9 cellular contexts compared by ENCODE assay signal in genomic region chr2:151357359-151357758, GRCh38. TPM values are rescaled to one million over a fixed set of nuclear protein-coding genes. Genes with fewer than 3 reads are reported as not detected.
DNase-seq lines count a peak whose midpoint lies in the region; ATAC-seq and TF ChIP-seq lines count a peak whose summit lies in the region.
"Had no signal": no experiment of that assay in that cellular context is flagged by ENCODE, and none has a peak within 500 bp of the region (broad histone marks: within the 10 kb centered on the region; RNA-seq: fewer than 3 reads in every experiment).

TNFAIP6 (plus strand) TSS chr2:151357592; CDS start chr2:151357667, 75 bp downstream.

- no peaks in the 10 kb centered on the region for H3K4me1 Mint-ChIP-seq in activated CD4-positive, alpha-beta T cell treated with anti-CD3 and anti-CD28 coated beads, Interleukin-2, amount 10 ng/mL, durations not matched to agents 24 days and 14 days
- H3K4me1 Mint-ChIP-seq in CD8-positive, alpha-beta T cell (ENCODE audit: low read depth): no peaks in the 10 kb centered on the region
- H3K4me1 Mint-ChIP-seq: activated naive CD8-positive, alpha-beta T cell treated with anti-CD3 and anti-CD28 coated beads, Interleukin-2, amount 50 U/mL, for 24 hours had no signal

- ATAC-seq in HG03432 (IDR thresholded peaks at IDR 0.05; ENCODE audit: unreplicated experiment) (no peak), GM19395 (IDR thresholded peaks at IDR 0.05; ENCODE audit: unreplicated experiment) (no peak)
- ATAC-seq in CD8-positive, alpha-beta T cell: no peak
- ATAC-seq: activated naive CD8-positive, alpha-beta T cell treated with anti-CD3 and anti-CD28 coated beads, Interleukin-2, amount 50 U/mL, for 24 hours had no signal

- no peaks in the 10 kb centered on the region for H3K36me3 ChIP-seq in CD8-positive, alpha-beta T cell (ENCODE audit: insufficient read depth, low read length)

- no peak within 1 kb of the TSS for H3K4me3 ChIP-seq in CD8-positive, alpha-beta T cell (ENCODE audit: low read depth, low read length)

- no peaks in the 10 kb centered on the region for H3K4me1 ChIP-seq in CD8-positive, alpha-beta T cell (ENCODE audit: insufficient read depth, low read length)

- CTCF ChIA-PET in CD8-positive, alpha-beta T cell (lab: Charles Lee): no interaction called here

- H3K27ac Mint-ChIP-seq in activated CD4-positive, alpha-beta T cell treated with anti-CD3 and anti-CD28 coated beads, Interleukin-2, amount 10 ng/mL, durations not matched to agents 24 days and 14 days: no peak within 1 kb of the TSS
- no peak within 1 kb of the TSS for H3K27ac Mint-ChIP-seq in CD8-positive, alpha-beta T cell
- H3K27ac Mint-ChIP-seq: activated naive CD8-positive, alpha-beta T cell treated with anti-CD3 and anti-CD28 coated beads, Interleukin-2, amount 50 U/mL, for 24 hours had no signal

- no peaks in the 10 kb centered on the region for H3K9me3 Mint-ChIP-seq in activated CD4-positive, alpha-beta T cell treated with anti-CD3 and anti-CD28 coated beads, Interleukin-2, amount 10 ng/mL, durations not matched to agents 24 days and 14 days
- H3K9me3 Mint-ChIP-seq in CD8-positive, alpha-beta T cell: no peaks in the 10 kb centered on the region
- H3K9me3 Mint-ChIP-seq: activated naive CD8-positive, alpha-beta T cell treated with anti-CD3 and anti-CD28 coated beads, Interleukin-2, amount 50 U/mL, for 24 hours had no signal

- no peaks in the 10 kb centered on the region for H3K36me3 Mint-ChIP-seq in activated CD4-positive, alpha-beta T cell treated with anti-CD3 and anti-CD28 coated beads, Interleukin-2, amount 10 ng/mL, durations not matched to agents 24 days and 14 days (ENCODE audit: low read depth)
- no peaks in the 10 kb centered on the region for H3K36me3 Mint-ChIP-seq in CD8-positive, alpha-beta T cell

- no peaks in the 10 kb centered on the region for H3K9me3 ChIP-seq in CD8-positive, alpha-beta T cell (ENCODE audit: low read length)

- DNase-seq in EH (ENCODE audit: low read depth) (peak; percentile 94), SK-MEL-5 (ENCODE audit: low read depth, low spot score) (peak; percentile 65), foreskin melanocyte (peak; percentile 83), putamen (ENCODE audit: low spot score) (peak; percentile 51)
- no peak for DNase-seq in activated CD4-positive, alpha-beta T cell treated with anti-CD3 and anti-CD28 coated beads, Interleukin-2, amount 10 ng/mL, durations not matched to agents 24 days and 14 days
- no peak for DNase-seq in CD8-positive, alpha-beta T cell
- DNase-seq: activated naive CD8-positive, alpha-beta T cell treated with anti-CD3 and anti-CD28 coated beads, Interleukin-2, amount 50 U/mL, for 24 hours had no signal

- POLR2A ChIA-PET in CD8-positive, alpha-beta T cell (lab: Charles Lee): no interaction called here

- no peak within 1 kb of the TSS for H3K4me3 Mint-ChIP-seq in activated CD4-positive, alpha-beta T cell treated with anti-CD3 and anti-CD28 coated beads, Interleukin-2, amount 10 ng/mL, durations not matched to agents 24 days and 14 days
- no peak within 1 kb of the TSS for H3K4me3 Mint-ChIP-seq in CD8-positive, alpha-beta T cell
- H3K4me3 Mint-ChIP-seq: activated naive CD8-positive, alpha-beta T cell treated with anti-CD3 and anti-CD28 coated beads, Interleukin-2, amount 50 U/mL, for 24 hours had no signal

- H3K27me3 Mint-ChIP-seq in activated CD4-positive, alpha-beta T cell treated with anti-CD3 and anti-CD28 coated beads, Interleukin-2, amount 10 ng/mL, durations not matched to agents 24 days and 14 days: peaks cover 18% of the 10 kb centered on the region
- peaks cover 7% of the 10 kb centered on the region for H3K27me3 Mint-ChIP-seq in CD8-positive, alpha-beta T cell (ENCODE audit: low read depth)

- no peak within 1 kb of the TSS for H3K27ac ChIP-seq in CD8-positive, alpha-beta T cell (ENCODE audit: low read depth, low read length)

- in situ Hi-C loops in SK-MEL-5 (cut with HindIII; ENCODE audit: low pct_unique_long_range_greater_than_20kb, low sequenced_read_pairs): no loop called here

- H3K27me3 ChIP-seq in CD8-positive, alpha-beta T cell (ENCODE audit: insufficient read depth, low read length): no peaks in the 10 kb centered on the region

- no peak for TF ChIP-seq CTCF in CD8-positive, alpha-beta T cell (IDR thresholded peaks at IDR 0.05)

- intact Hi-C loops in activated CD4-positive, alpha-beta T cell treated with anti-CD3 and anti-CD28 coated beads, Interleukin-2, amount 10 ng/mL, durations not matched to agents 24 days and 14 days (cut with micrococcal nuclease): no loop called here
- intact Hi-C loops in CD8-positive, alpha-beta T cell (cut with DNase I, micrococcal nuclease): no loop called here

RNA-seq across cellular contexts. Expression of gene TNFAIP6, which starts in this region (rescaled TPM):
- total RNA-seq in SK-MEL-5 (2014; rRNA removed; shearing (Covaris generic)): 0.95 and 1.0 TPM in 2 replicates
- 0.57 and 0.90 TPM in 2 replicates for polyA plus RNA-seq in SK-MEL-5 (2015; cell fraction: cytosol; rRNA removed)
- 0.26 and 0.48 TPM in 2 replicates for polyA plus RNA-seq in SK-MEL-5 (2015; cell fraction: nucleus; rRNA removed)
- total RNA-seq in activated CD4-positive, alpha-beta T cell treated with anti-CD3 and anti-CD28 coated beads, Interleukin-2, amount 10 ng/mL, durations not matched to agents 24 days and 14 days: not detected in 2 replicates
- not detected for total RNA-seq in CD8-positive, alpha-beta T cell

Comparison
In these comparisons a context has a peak if more than half of its experiments do, and no peak if none do; other contexts are left out.
1. DNase-seq: peak in EH (single experiment), SK-MEL-5 (single experiment), foreskin melanocyte (single experiment) and putamen (single experiment); none in activated CD4-positive, alpha-beta T cell treated with anti-CD3 and anti-CD28 coated beads, Interleukin-2, amount 10 ng/mL, durations not matched to agents 24 days and 14 days (single experiment) and CD8-positive, alpha-beta T cell (0 of 7).